In genomic region chr1:11645670-11646265, GRCh38 we compare ENCODE assay signal across 8 cellular contexts. TPM values are rescaled to one million over a fixed set of nuclear protein-coding genes. Genes with fewer than 3 reads are reported as not detected.
DNase-seq lines count a peak whose midpoint lies in the region; ATAC-seq and TF ChIP-seq lines count a peak whose summit lies in the region.

No MANE protein-coding gene starts in this region.

- H3K9me3 Mint-ChIP-seq in endodermal cell = no peaks in the 10 kb centered on the region

- H3K27me3 ChIP-seq in HL-60 (ENCODE audit: insufficient read depth, poor library complexity, severe bottlenecking) (no peaks in the 10 kb centered on the region), endodermal cell (ENCODE audit: control insufficient read depth, insufficient read depth, low read length, poor library complexity, severe bottlenecking) (peaks cover 27% of the 10 kb centered on the region)

- H3K36me3 Mint-ChIP-seq in endodermal cell (ENCODE audit: low read depth) = no peaks in the 10 kb centered on the region

- no peak for ATAC-seq in HG02884 (IDR thresholded peaks at IDR 0.05; ENCODE audit: unreplicated experiment)

- H3K27ac ChIP-seq in HL-60 (replicated peaks) (no peak overlapping the region), endodermal cell (ENCODE audit: low read depth, low read length) (no peak overlapping the region)

- no peak overlapping the region for H3K27ac Mint-ChIP-seq in endodermal cell

- H3K4me1 Mint-ChIP-seq in endodermal cell = peaks cover 7% of the 10 kb centered on the region

- peak in 12 of 14 donors; percentile 9 to 73 (median 55) for DNase-seq in C1 segment of cervical spinal cord (lab: John Stamatoyannopoulos, UW)
- DNase-seq in HL-60 (ENCODE audit: low read depth in 1 of 2, low spot score in 1 of 2) = peak in 1 of 2 experiments; percentile 84
- DNase-seq in NOMO-1 (lab: John Stamatoyannopoulos, UW; ENCODE audit: unreplicated experiment in 2 of 2) = peak; percentile 38 to 71
- peak; percentile 91 for DNase-seq in activated CD8-positive, alpha-beta memory T cell treated with anti-CD3 and anti-CD28 coated beads for 24 hours
- DNase-seq in endodermal cell = peak; percentile 95
- peak; percentile 79 for DNase-seq in myocyte (ENCODE audit: low read depth)
- DNase-seq in stimulated activated CD8-positive, alpha-beta memory T cell treated with anti-CD3 and anti-CD28 coated beads, Interleukin-7, amount 100 ng/mL, for 24 hours (ENCODE audit: low read depth) = peak; percentile 72

- H3K4me3 Mint-ChIP-seq in endodermal cell = no peak overlapping the region

- H3K4me3 ChIP-seq in HL-60 (replicated peaks; ENCODE audit: insufficient read depth, low read length) (no peak overlapping the region), endodermal cell (ENCODE audit: low read length) (no peak overlapping the region)

- TF ChIP-seq CTCF in HL-60 (IDR thresholded peaks at IDR 0.05; ENCODE audit: insufficient read depth, low read length) (peak; percentile 75), endodermal cell (conservative IDR thresholded peaks at IDR 0.05) (peak; percentile 95)

- no peak overlapping the region for H3K9ac ChIP-seq in endodermal cell (ENCODE audit: extremely low read depth, low read length, poor library complexity, severe bottlenecking)

- WGBS in endodermal cell (ENCODE audit: insufficient coverage in 1 of 2, insufficient read length in 1 of 2), 2 experiments = 45 to 47% methylated on average over 4 to 8 of the region's 8 CpGs

- H3K36me3 ChIP-seq in endodermal cell (ENCODE audit: control insufficient read depth, insufficient read depth, low read length) = no peaks in the 10 kb centered on the region

- H3K4me1 ChIP-seq in endodermal cell (ENCODE audit: control insufficient read depth, insufficient read depth, low read length) = no peaks in the 10 kb centered on the region

- no peaks in the 10 kb centered on the region for H3K9me3 ChIP-seq in endodermal cell (ENCODE audit: control insufficient read depth, low read length)

- peaks cover 18% of the 10 kb centered on the region for H3K27me3 Mint-ChIP-seq in endodermal cell (ENCODE audit: insufficient read depth)

RNA-seq across cellular contexts. Expression of gene FBXO2, which starts 8.5 kb away (rescaled TPM):
- total RNA-seq in endodermal cell (10 to 100 TPM; 14.1 to 32.0 TPM), myocyte (1.0 TPM in 1 of 2 replicates, not detected in the other)
- polyA plus RNA-seq in endodermal cell (2013, experiment 1 of 2) = 6.0 TPM
- polyA plus RNA-seq in endodermal cell (2013, experiment 2 of 2) = 4.3 TPM
- polyA plus RNA-seq in myocyte (2012) = 2.1 TPM

RNA-seq across cellular contexts. Expression of gene FBXO44, which starts 8.9 kb away (rescaled TPM):
- total RNA-seq in endodermal cell = 10 to 100 TPM; 29.1 to 39.1 TPM
- polyA plus RNA-seq in endodermal cell (2013, experiment 1 of 2) = 23.4 TPM
- polyA plus RNA-seq in endodermal cell (2013, experiment 2 of 2) = 15.7 TPM
- total RNA-seq in myocyte = 5.0 and 6.8 TPM in 2 replicates
- polyA plus RNA-seq in myocyte (2012) = 12.5 TPM

RNA-seq across cellular contexts. Expression of gene FBXO6, which starts 18.2 kb away (rescaled TPM):
- total RNA-seq in endodermal cell (1 to 10 TPM; 2.7 to 4.1 TPM), myocyte (3.0 and 4.3 TPM in 2 replicates)
- polyA plus RNA-seq in endodermal cell (2013, experiment 1 of 2) = 2.8 TPM
- polyA plus RNA-seq in endodermal cell (2013, experiment 2 of 2) = 2.0 TPM
- polyA plus RNA-seq in myocyte (2012) = 2.3 TPM

RNA-seq across cellular contexts. Expression of gene MAD2L2, which starts 35.2 kb away (rescaled TPM):
- total RNA-seq in endodermal cell (100 to 1,000 TPM; 128 to 132 TPM), myocyte (52.8 and 53.3 TPM in 2 replicates)
- 153 TPM for polyA plus RNA-seq in endodermal cell (2013, experiment 1 of 2)
- polyA plus RNA-seq in endodermal cell (2013, experiment 2 of 2) = 130 TPM
- polyA plus RNA-seq in myocyte (2012) = 39.6 TPM

RNA-seq across cellular contexts. Expression of gene DRAXIN, which starts 45.7 kb away (rescaled TPM):
- total RNA-seq in endodermal cell = 1 to 10 TPM; 5.4 to 6.0 TPM
- 42.1 TPM for polyA plus RNA-seq in endodermal cell (2013, experiment 1 of 2)
- 39.2 TPM for polyA plus RNA-seq in endodermal cell (2013, experiment 2 of 2)
- total RNA-seq in myocyte = 0.53 and 1.7 TPM in 2 replicates
- 0.04 TPM for polyA plus RNA-seq in myocyte (2012)
